9 cellular contexts compared by ENCODE assay signal in the genomic region with DNA sequence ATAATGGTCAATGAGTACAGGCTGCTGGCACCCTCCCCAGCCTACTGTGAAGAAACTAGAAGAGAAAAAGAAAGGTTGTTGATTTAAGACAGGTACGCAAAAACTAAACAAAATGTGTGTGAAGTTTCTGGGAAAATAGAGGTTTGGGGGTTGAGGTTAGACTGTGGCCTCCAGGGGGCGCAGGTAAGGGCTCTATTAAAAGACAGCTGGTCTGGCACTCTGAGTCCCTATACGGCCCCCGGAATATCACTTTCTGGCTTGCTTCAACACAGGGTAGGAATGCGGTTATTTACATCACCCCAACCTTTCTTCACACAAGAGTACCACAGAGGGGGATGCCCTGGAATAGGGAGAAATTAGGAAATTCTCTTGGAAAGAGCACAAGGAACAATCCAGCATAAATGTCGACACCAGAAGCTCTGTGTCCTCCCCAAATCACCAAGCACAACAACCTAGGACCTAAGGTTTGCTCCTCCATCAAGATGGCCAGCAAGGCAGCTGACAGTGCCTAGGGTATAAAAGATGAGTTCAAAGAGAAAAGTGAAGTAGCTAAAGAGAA.
A peak's percentile ranks its signal among the peaks of the same experiment; 100 is the strongest.
DNase-seq lines count a peak whose midpoint lies in the region; ATAC-seq and TF ChIP-seq lines count a peak whose summit lies in the region.
"Had no signal": no experiment of that assay in that cellular context is flagged by ENCODE, and none has a peak within 500 bp of the region (broad histone marks: within the 10 kb centered on the region; RNA-seq: fewer than 3 reads in every experiment).

No MANE protein-coding gene starts in this region.

- no peak overlapping the region for H2BK12ac ChIP-seq in mesenchymal stem cell (ENCODE audit: low read length in 2 of 2)

- TF ChIP-seq CTCF in ascending aorta (IDR thresholded peaks at IDR 0.05) (peak in 2 of 3 experiments; percentile 18 to 25), lung (IDR thresholded peaks at IDR 0.05; ENCODE audit: control extremely low read depth, extremely low read depth) (no peak)

- no peaks in the 10 kb centered on the region for H3K27me3 ChIP-seq in ascending aorta
- H3K27me3 ChIP-seq in lung (ENCODE audit: control insufficient read depth, insufficient read depth) = no peaks in the 10 kb centered on the region
- H3K27me3 ChIP-seq in mesenchymal stem cell (ENCODE audit: control insufficient read depth in 1 of 2, insufficient read depth in 1 of 2, low read length in 2 of 2) = peaks cover 0 to 3% of the 10 kb centered on the region in 2 experiments

- no peak overlapping the region for H3K27ac ChIP-seq in ascending aorta
- no peak overlapping the region for H3K27ac ChIP-seq in lung (ENCODE audit: low read depth in 1 of 2, low read length in 1 of 2)
- H3K27ac ChIP-seq in mesenchymal stem cell (ENCODE audit: low read length, poor library complexity, severe bottlenecking) = no peak overlapping the region

- ATAC-seq in HG03066 (IDR thresholded peaks at IDR 0.05; ENCODE audit: low read depth, unreplicated experiment) (peak; percentile 62), lung (ENCODE audit: insufficient read depth, low FRiP score) (no peak)

- H4K91ac ChIP-seq in mesenchymal stem cell (ENCODE audit: low read length) = no peak overlapping the region

- DNase-seq in SHP77 (lab: John Stamatoyannopoulos, UW) (peak; percentile 12 to 32), SHP77 treated with DMSO at 0.1 percent for 48 hours (lab: John Stamatoyannopoulos, UW) (no peak), ascending aorta (ENCODE audit: low spot score in 2 of 2) (no peak), lung (ENCODE audit: low spot score) (peak; percentile 32), mesenchymal stem cell (no peak), NCI-H446 treated with DMSO at 0.1 percent for 48 hours (lab: John Stamatoyannopoulos, UW) (no peak), DMS114 treated with DMSO at 0.1 percent for 48 hours (lab: John Stamatoyannopoulos, UW; ENCODE audit: unreplicated experiment) (no peak)
- DNase-seq: activated B cell treated with CpG ODN at 0.5 μM for 24 hours had no signal

- H3K9ac ChIP-seq in mesenchymal stem cell (ENCODE audit: low read length) = no peak overlapping the region

- no peak overlapping the region for H2BK120ac ChIP-seq in mesenchymal stem cell (ENCODE audit: low read depth, low read length)

- no peak overlapping the region for H2BK5ac ChIP-seq in mesenchymal stem cell (ENCODE audit: low read depth, low read length, poor library complexity, severe bottlenecking)

- H3K9me3 ChIP-seq in ascending aorta = no peaks in the 10 kb centered on the region
- peaks cover 0 to 2% of the 10 kb centered on the region in 2 donors for H3K9me3 ChIP-seq in lung (ENCODE audit: control insufficient read depth in 2 of 2, insufficient read depth in 1 of 2, low read length in 1 of 2)
- H3K9me3 ChIP-seq in mesenchymal stem cell (ENCODE audit: control insufficient read depth, low read length) = no peaks in the 10 kb centered on the region

- no peak overlapping the region for H2BK15ac ChIP-seq in mesenchymal stem cell (ENCODE audit: low read depth, poor library complexity, severe bottlenecking)

- H3K4me3 ChIP-seq in ascending aorta = no peak overlapping the region
- no peak overlapping the region for H3K4me3 ChIP-seq in lung
- H3K4me3 ChIP-seq in mesenchymal stem cell (ENCODE audit: insufficient read depth in 1 of 2, low read depth in 1 of 2, low read length in 2 of 2) = no peak overlapping the region

- no peak overlapping the region for H2AFZ ChIP-seq in mesenchymal stem cell (ENCODE audit: low read depth, low read length)

- no peak overlapping the region for H3K14ac ChIP-seq in mesenchymal stem cell (ENCODE audit: low read length in 2 of 2)

- no peak overlapping the region for H3K4me2 ChIP-seq in mesenchymal stem cell (ENCODE audit: low read length, poor library complexity, severe bottlenecking)

- intact Hi-C loops in ascending aorta (cut with DNase I) = no loop called here

- WGBS in lung, 2 donors = 40 to 50% methylated on average over 6 of the region's 6 CpGs
- WGBS in mesenchymal stem cell = 45% methylated on average over 2 of the region's 6 CpGs

- H2AK5ac ChIP-seq in mesenchymal stem cell (ENCODE audit: low read length, severe bottlenecking) = no peak overlapping the region

- no peak overlapping the region for H3K23ac ChIP-seq in mesenchymal stem cell (ENCODE audit: low read length in 2 of 2)

- no peak overlapping the region for H4K8ac ChIP-seq in mesenchymal stem cell (ENCODE audit: low read length)

- no peak overlapping the region for H3K18ac ChIP-seq in mesenchymal stem cell (ENCODE audit: low read depth in 1 of 2, low read length in 2 of 2)

- H3K4ac ChIP-seq in mesenchymal stem cell (ENCODE audit: low read depth in 1 of 2, low read length in 2 of 2) = no peak overlapping the region

- H3K4me1 ChIP-seq in ascending aorta (no peaks in the 10 kb centered on the region), lung (ENCODE audit: control insufficient read depth in 2 of 2, insufficient read depth in 2 of 2, low read length in 2 of 2) (peaks cover 0 to 2% of the 10 kb centered on the region in 2 donors), mesenchymal stem cell (ENCODE audit: control insufficient read depth, insufficient read depth, low read depth, low read length) (no peaks in the 10 kb centered on the region)

- H3K79me1 ChIP-seq in mesenchymal stem cell (replicated peaks; ENCODE audit: low read length, poor library complexity, severe bottlenecking) = no peaks in the 10 kb centered on the region

- H3K36me3 ChIP-seq in ascending aorta (no peaks in the 10 kb centered on the region), lung (ENCODE audit: control insufficient read depth in 2 of 2, insufficient read depth in 2 of 2, low read length in 2 of 2) (no peaks in the 10 kb centered on the region), mesenchymal stem cell (ENCODE audit: control insufficient read depth in 1 of 2, insufficient read depth in 2 of 2, low read depth in 1 of 2, low read length in 2 of 2) (no peaks in the 10 kb centered on the region)

Comparison
In these comparisons a context has a peak if more than half of its experiments do, and no peak if none do; other contexts are left out.
1. DNase-seq: peak in SHP77 (2 of 2) and lung (single experiment); none in SHP77 treated with DMSO at 0.1 percent for 48 hours (single experiment), ascending aorta (0 of 2), mesenchymal stem cell (single experiment), NCI-H446 treated with DMSO at 0.1 percent for 48 hours (single experiment) and DMS114 treated with DMSO at 0.1 percent for 48 hours (single experiment).